ENCODE assay signal across 1 cellular context in genomic region chr11:61793084-61793828, GRCh38.
TF ChIP-seq lines count a peak whose summit lies in the region.

No MANE protein-coding gene starts in this region.

TF ChIP-seq in K562, 482 proteins besides CTCF, POLR2A, EP300 and RAD21 (continued from another document and continues in another):
- no peak for TF ChIP-seq E4F1 (CRISPR knock-in tag; IDR thresholded peaks at IDR 0.05; ENCODE audit: borderline replicate concordance)
- TF ChIP-seq MEF2A (IDR thresholded peaks at IDR 0.05; ENCODE audit: control insufficient read depth, low read depth, low read length): no peak
- TF ChIP-seq, protein P1, sequence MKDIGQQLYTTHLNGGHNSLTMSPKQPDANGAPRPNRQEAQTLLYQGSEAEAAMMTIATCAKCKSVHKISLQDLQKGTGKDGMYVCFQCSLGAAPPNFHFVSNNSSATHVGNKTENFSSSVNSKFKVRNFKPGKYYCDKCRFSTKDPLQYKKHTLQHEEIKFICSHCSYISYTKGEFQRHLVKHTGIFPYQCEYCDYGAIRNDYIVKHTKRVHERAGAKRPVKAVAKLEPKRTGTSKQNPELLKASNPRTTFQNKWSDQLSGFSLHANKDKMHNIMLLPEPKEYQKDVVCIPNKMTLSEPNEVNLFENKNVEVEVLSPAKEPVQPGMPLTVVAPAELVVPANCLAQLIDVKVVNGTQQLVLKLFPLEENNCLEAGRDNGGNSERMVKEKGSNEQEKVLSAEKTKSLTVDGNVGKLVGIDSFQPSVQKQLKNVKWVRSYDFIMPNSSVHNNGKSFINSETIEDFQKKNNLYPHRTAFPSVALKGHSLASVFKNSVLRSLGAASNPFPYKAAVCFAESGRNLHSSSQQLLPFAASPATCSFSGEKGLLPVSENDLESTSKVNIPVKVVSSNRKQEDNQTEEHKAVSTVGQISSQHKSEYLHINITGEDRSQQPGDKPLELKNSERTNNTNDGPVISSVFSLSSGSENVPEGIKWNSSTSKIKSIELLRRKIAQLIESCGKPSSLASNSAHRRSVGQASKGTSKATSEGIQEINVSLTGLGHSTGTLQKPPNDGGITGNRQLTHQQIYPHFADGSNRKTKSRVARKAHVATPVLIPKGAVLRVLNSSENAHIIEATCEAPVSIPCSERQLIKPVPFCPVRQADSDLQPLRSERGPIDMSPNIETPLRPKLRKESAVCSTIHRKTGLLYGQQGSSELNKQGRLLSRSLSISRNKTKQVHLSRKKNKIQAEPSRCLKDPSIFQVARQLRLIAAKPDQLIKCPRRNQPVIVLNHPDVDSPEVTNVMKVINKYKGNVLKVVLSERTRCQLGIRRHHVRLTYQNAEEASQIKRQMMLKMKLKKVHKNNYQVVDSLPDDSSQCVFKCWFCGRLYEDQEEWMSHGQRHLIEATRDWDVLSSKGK (CRISPR knock-in tag; IDR thresholded peaks at IDR 0.05): no peak
- no peak for TF ChIP-seq REST (CRISPR knock-in tag; IDR thresholded peaks at IDR 0.05; ENCODE audit: low read depth)
- TF ChIP-seq JUNB (CRISPR knock-in tag; conservative IDR thresholded peaks at IDR 0.05): no peak
- no peak for TF ChIP-seq USF2 (CRISPR knock-in tag; IDR thresholded peaks at IDR 0.05)
- TF ChIP-seq CEBPZ (IDR thresholded peaks at IDR 0.05; ENCODE audit: borderline replicate concordance, low read depth, low read length): no peak
- TF ChIP-seq SRF (CRISPR knock-in tag; IDR thresholded peaks at IDR 0.05): no peak
- TF ChIP-seq ZNF280A (IDR thresholded peaks at IDR 0.05; ENCODE audit: low read depth, partially characterized antibody): no peak
- no peak for TF ChIP-seq PATZ1 (CRISPR knock-in tag; IDR thresholded peaks at IDR 0.05; ENCODE audit: borderline replicate concordance)
- TF ChIP-seq ZEB2 (IDR thresholded peaks at IDR 0.05): no peak
- TF ChIP-seq GABPB2 (CRISPR knock-in tag; conservative IDR thresholded peaks at IDR 0.05): no peak
- no peak; the same call in 1 of the 2 replicates for TF ChIP-seq TEAD4 (IDR thresholded peaks at IDR 0.05; ENCODE audit: low read length)
- no peak for TF ChIP-seq TEAD4 (CRISPR knock-in tag; IDR thresholded peaks at IDR 0.05; ENCODE audit: borderline replicate concordance)
- TF ChIP-seq E2F3 (CRISPR knock-in tag; IDR thresholded peaks at IDR 0.05): 0 out of 2 replicates have a peak, but pooled peaks have one; percentile 4
- TF ChIP-seq NFIC (IDR thresholded peaks at IDR 0.05): no peak
- TF ChIP-seq KAT7 (CRISPR knock-in tag; IDR thresholded peaks at IDR 0.05; ENCODE audit: borderline replicate concordance): no peak
- TF ChIP-seq CBX3 (IDR thresholded peaks at IDR 0.05; ENCODE audit: borderline replicate concordance in 1 of 2, low read length in 2 of 2): no peak
- no peak for TF ChIP-seq XRCC4 (IDR thresholded peaks at IDR 0.05; ENCODE audit: extremely low read depth, insufficient read depth, insufficient read length)
- no peak for TF ChIP-seq DIDO1 (tag; IDR thresholded peaks at IDR 0.05; ENCODE audit: low read depth)
- TF ChIP-seq BCOR (IDR thresholded peaks at IDR 0.05): no peak
- TF ChIP-seq, protein P2, sequence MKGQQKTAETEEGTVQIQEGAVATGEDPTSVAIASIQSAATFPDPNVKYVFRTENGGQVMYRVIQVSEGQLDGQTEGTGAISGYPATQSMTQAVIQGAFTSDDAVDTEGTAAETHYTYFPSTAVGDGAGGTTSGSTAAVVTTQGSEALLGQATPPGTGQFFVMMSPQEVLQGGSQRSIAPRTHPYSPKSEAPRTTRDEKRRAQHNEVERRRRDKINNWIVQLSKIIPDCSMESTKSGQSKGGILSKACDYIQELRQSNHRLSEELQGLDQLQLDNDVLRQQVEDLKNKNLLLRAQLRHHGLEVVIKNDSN (CRISPR knock-in tag; IDR thresholded peaks at IDR 0.05): no peak
- TF ChIP-seq YY1 (IDR thresholded peaks at IDR 0.05; ENCODE audit: borderline replicate concordance in 1 of 3, control insufficient read depth in 1 of 3, extremely low read depth in 1 of 3, insufficient read depth in 3 of 3, insufficient read length in 1 of 3, insufficient replicate concordance in 2 of 3, low read depth in 1 of 3, low read length in 2 of 3): peak in 1 of 3 experiments; percentile 2
- no peak for TF ChIP-seq RBM39 (optimal IDR thresholded peaks at IDR 0.05; ENCODE audit: low read depth, low read length)
- no peak for TF ChIP-seq MTF1 (CRISPR knock-in tag; IDR thresholded peaks at IDR 0.05; ENCODE audit: borderline replicate concordance)
- no peak for TF ChIP-seq U2AF2 (optimal IDR thresholded peaks at IDR 0.05; ENCODE audit: low read depth, low read length)
- TF ChIP-seq ZNF224 (CRISPR knock-in tag; IDR thresholded peaks at IDR 0.05): no peak
- TF ChIP-seq CBX2 (IDR thresholded peaks at IDR 0.05; ENCODE audit: insufficient read depth, low read length, poor library complexity, severe bottlenecking): no peak
- TF ChIP-seq JUND (IDR thresholded peaks at IDR 0.05; ENCODE audit: borderline replicate concordance, low read depth, low read length): no peak
- TF ChIP-seq JUND (tag; IDR thresholded peaks at IDR 0.05; ENCODE audit: borderline replicate concordance, low read depth, low read length): 0 out of 3 replicates have a peak, but pooled peaks have one; percentile 2
- TF ChIP-seq PKNOX1 (IDR thresholded peaks at IDR 0.05): no peak
- no peak for TF ChIP-seq POLR2AphosphoS5 (IDR thresholded peaks at IDR 0.05; ENCODE audit: control insufficient read depth, insufficient read depth, low read depth, low read length)
- TF ChIP-seq FOXA3 (CRISPR knock-in tag; conservative IDR thresholded peaks at IDR 0.05 in 1 of 2, IDR thresholded peaks at IDR 0.05 in 1 of 2): 0 out of 4 replicates have a peak, but pooled peaks of 1 of the 2 experiments have one; percentile 34
- no peak for TF ChIP-seq MYBL2 (IDR thresholded peaks at IDR 0.05; ENCODE audit: low read depth)
- TF ChIP-seq MYBL2 (CRISPR knock-in tag; IDR thresholded peaks at IDR 0.05; ENCODE audit: borderline replicate concordance): no peak
- TF ChIP-seq SAP30 (IDR thresholded peaks at IDR 0.05; ENCODE audit: borderline replicate concordance, insufficient read depth, low read depth, low read length, poor library complexity, severe bottlenecking): peak; percentile 72
- TF ChIP-seq ZNF695 (CRISPR knock-in tag; IDR thresholded peaks at IDR 0.05): no peak
- TF ChIP-seq MEF2D (tag; conservative IDR thresholded peaks at IDR 0.05; ENCODE audit: low read depth): no peak
- no peak for TF ChIP-seq ZNF274 (IDR thresholded peaks at IDR 0.05; ENCODE audit: borderline replicate concordance, low read depth, low read length)
